ENCODE assay signal across 10 cellular contexts in the genomic region with DNA sequence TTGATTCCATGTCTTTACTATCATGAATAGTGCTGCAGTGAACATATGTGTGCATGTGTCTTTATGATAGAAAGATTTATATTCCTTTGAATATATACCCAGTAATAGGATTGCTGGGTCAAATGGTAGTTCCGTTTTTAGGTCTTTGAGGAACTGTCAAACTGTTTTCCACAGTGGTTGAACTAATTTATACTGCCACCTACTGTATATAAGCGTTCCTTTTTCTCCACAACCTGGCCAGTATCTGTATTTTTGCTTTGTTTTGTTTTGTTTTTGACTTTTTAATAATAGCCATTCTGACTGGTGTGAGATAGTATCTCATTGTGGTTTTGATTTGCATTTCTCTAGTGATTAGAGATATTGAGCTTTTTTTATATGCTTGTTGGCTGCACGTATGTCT.
DNase-seq lines count a peak whose midpoint lies in the region; ATAC-seq and TF ChIP-seq lines count a peak whose summit lies in the region.
"Had no signal": no experiment of that assay in that cellular context is flagged by ENCODE, and none has a peak within 500 bp of the region (broad histone marks: within the 10 kb centered on the region; RNA-seq: fewer than 3 reads in every experiment).

No MANE protein-coding gene starts in this region.

- TF ChIP-seq CTCF in MCF 10A (IDR thresholded peaks at IDR 0.05; ENCODE audit: unreplicated experiment) (peak; percentile 36), breast epithelium (IDR thresholded peaks at IDR 0.05) (no peak), OCI-LY1 (IDR thresholded peaks at IDR 0.05; ENCODE audit: low read length) (peak; percentile 51), epithelial cell of proximal tubule (conservative IDR thresholded peaks at IDR 0.05; ENCODE audit: low read depth, low read length) (peak; percentile 37), type B pancreatic cell (conservative IDR thresholded peaks at IDR 0.05) (peak; percentile 58)

- TF ChIP-seq POLR2A in breast epithelium (IDR thresholded peaks at IDR 0.05), result no peak

- H4K20me1 ChIP-seq in OCI-LY1 (ENCODE audit: insufficient read depth, low read length), result no peaks in the 10 kb centered on the region

- H3K4me1 ChIP-seq in breast epithelium (no peaks in the 10 kb centered on the region), OCI-LY1 (ENCODE audit: insufficient read depth, low read length, severe bottlenecking) (no peaks in the 10 kb centered on the region)

- DNase-seq in MCF 10A (ENCODE audit: unreplicated experiment) (peak; percentile 33), breast epithelium (ENCODE audit: low spot score in 2 of 2) (no peak), epithelial cell of proximal tubule (ENCODE audit: low read depth) (no peak), type B pancreatic cell (ENCODE audit: extremely low spot score, unreplicated experiment) (no peak), NCI-H187 (lab: John Stamatoyannopoulos, UW) (no peak)
- DNase-seq: C1 segment of cervical spinal cord had no signal

- no peak overlapping the region for H3K4me2 ChIP-seq in OCI-LY1 (ENCODE audit: low read length)

- no peaks in the 10 kb centered on the region for H3K27me3 Mint-ChIP-seq in MCF 10A (ENCODE audit: insufficient read depth, unreplicated experiment)
- H3K27me3 Mint-ChIP-seq in type B pancreatic cell, result no peaks in the 10 kb centered on the region
- H3K27me3 Mint-ChIP-seq: activated naive CD8-positive, alpha-beta T cell had no signal

- H3K9me3 Mint-ChIP-seq in MCF 10A (ENCODE audit: unreplicated experiment) (no peaks in the 10 kb centered on the region), type B pancreatic cell (no peaks in the 10 kb centered on the region)

- no peaks in the 10 kb centered on the region for H3K36me3 Mint-ChIP-seq in MCF 10A (ENCODE audit: insufficient read depth, unreplicated experiment)
- no peaks in the 10 kb centered on the region for H3K36me3 Mint-ChIP-seq in type B pancreatic cell
- H3K36me3 Mint-ChIP-seq: activated naive CD8-positive, alpha-beta T cell had no signal

- no peaks in the 10 kb centered on the region for H3K79me2 ChIP-seq in OCI-LY1 (ENCODE audit: insufficient read depth, low read length)

- H3K4me1 Mint-ChIP-seq in MCF 10A (ENCODE audit: insufficient read depth, unreplicated experiment) (peaks cover 6% of the 10 kb centered on the region), type B pancreatic cell (ENCODE audit: unreplicated experiment) (no peaks in the 10 kb centered on the region)

- no peak overlapping the region for H3K9ac ChIP-seq in OCI-LY1 (ENCODE audit: low read length)

- ATAC-seq in HG03469 (IDR thresholded peaks at IDR 0.05; ENCODE audit: unreplicated experiment) (no peak), GM21390 (IDR thresholded peaks at IDR 0.05; ENCODE audit: unreplicated experiment) (no peak)

- H3K27me3 ChIP-seq in breast epithelium, result no peaks in the 10 kb centered on the region
- H3K27me3 ChIP-seq in OCI-LY1 (ENCODE audit: insufficient read depth, low read length), result no peaks in the 10 kb centered on the region

- POLR2A ChIA-PET in MCF 10A (lab: Yijun Ruan, JAX), result no interaction called here

- intact Hi-C loops in MCF 10A (cut with micrococcal nuclease) (loop anchor here (1.0 to 5.0 kb wide), 2 partner anchors 230 to 1915 kb away; no protein-coding TSS in a partner anchor), breast epithelium (cut with DNase I; ENCODE audit: low total_unique reads) (no loop called here)

- no peak overlapping the region for H2AFZ ChIP-seq in OCI-LY1 (ENCODE audit: low read length)

- no peaks in the 10 kb centered on the region for H3K36me3 ChIP-seq in breast epithelium
- H3K36me3 ChIP-seq in OCI-LY1 (ENCODE audit: insufficient read depth, low read length), result no peaks in the 10 kb centered on the region

- H3K4me3 ChIP-seq in breast epithelium (no peak overlapping the region), OCI-LY1 (ENCODE audit: low read depth, low read length, poor library complexity, severe bottlenecking) (no peak overlapping the region), epithelial cell of proximal tubule (ENCODE audit: low read depth, low read length) (no peak overlapping the region)

- no peaks in the 10 kb centered on the region for H3K9me3 ChIP-seq in breast epithelium
- H3K9me3 ChIP-seq in OCI-LY1 (ENCODE audit: low read length), result no peaks in the 10 kb centered on the region

- CTCF ChIA-PET in MCF 10A (lab: Yijun Ruan, JAX), result interaction anchor here (0.6 to 2.6 kb wide), 13 partner anchors 9 to 1892 kb away, joined by 3 to 8 read pairs (median 4); no protein-coding TSS in a partner anchor

- BruUV-seq in MCF 10A (replicated peaks; lab: Mats Ljungman, UMichigan), result no TSS peak

- H3K27ac ChIP-seq in breast epithelium (no peak overlapping the region), OCI-LY1 (ENCODE audit: low read depth, low read length, poor library complexity, severe bottlenecking) (no peak overlapping the region)

- H3K27ac Mint-ChIP-seq in MCF 10A (ENCODE audit: low read depth, unreplicated experiment) (no peak overlapping the region), type B pancreatic cell (no peak overlapping the region)
- H3K27ac Mint-ChIP-seq: activated naive CD8-positive, alpha-beta T cell had no signal

- no peaks in the 10 kb centered on the region for H3K9me2 ChIP-seq in OCI-LY1 (ENCODE audit: low read depth, low read length)

- no peaks in the 10 kb centered on the region for H3F3A ChIP-seq in OCI-LY1 (ENCODE audit: insufficient read depth, low read length)

- H3K4me3 Mint-ChIP-seq in MCF 10A (ENCODE audit: unreplicated experiment), result no peak overlapping the region
- H3K4me3 Mint-ChIP-seq in type B pancreatic cell, result no peak overlapping the region
- H3K4me3 Mint-ChIP-seq: activated naive CD8-positive, alpha-beta T cell had no signal

Comparison
In these comparisons a context has a peak if more than half of its experiments do, and no peak if none do; other contexts are left out.
1. CTCF ChIP-seq: peak in MCF 10A (single experiment), OCI-LY1 (single experiment), epithelial cell of proximal tubule (single experiment) and type B pancreatic cell (single experiment); none in breast epithelium (0 of 3).